Comparison of ENCODE assay signal across 8 cellular contexts in the genomic region with DNA sequence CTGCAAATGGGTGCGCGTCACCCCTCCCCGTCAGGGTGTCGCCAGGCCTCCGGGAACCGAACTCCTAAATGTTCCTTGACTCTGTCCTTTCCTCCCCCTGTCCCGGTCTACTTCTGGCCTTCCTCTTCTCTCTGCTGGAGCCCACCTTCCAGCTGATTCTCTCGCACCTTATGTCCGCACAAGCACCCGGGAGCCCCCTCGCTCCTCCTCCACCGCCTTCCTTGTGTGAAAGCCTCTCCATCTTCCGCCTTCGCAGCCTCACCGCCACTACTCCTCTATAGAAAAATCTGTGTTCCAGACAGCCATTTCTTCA. TPM values are rescaled to one million over a fixed set of nuclear protein-coding genes. Genes with fewer than 3 reads are reported as not detected.
DNase-seq lines count a peak whose midpoint lies in the region; TF ChIP-seq lines count a peak whose summit lies in the region.

No MANE protein-coding gene starts in this region.

- peak overlapping the region; percentile 59 for H3K4me2 ChIP-seq in fibroblast of lung (ENCODE audit: extremely low read depth, insufficient read depth, low read length)

- H3K27me3 ChIP-seq in SJSA1 (replicated peaks) = no peaks in the 10 kb centered on the region
- H3K27me3 ChIP-seq in fibroblast of lung (ENCODE audit: control insufficient read depth, insufficient read depth, low read length) = no peaks in the 10 kb centered on the region
- H3K27me3 ChIP-seq in prostate gland (replicated peaks; ENCODE audit: insufficient read depth) = no peaks in the 10 kb centered on the region

- no peaks in the 10 kb centered on the region for H3K79me2 ChIP-seq in fibroblast of lung (ENCODE audit: control insufficient read depth, insufficient read depth, low read length)

- TF ChIP-seq CTCF in fibroblast of lung (conservative IDR thresholded peaks at IDR 0.05 in 1 of 2, IDR thresholded peaks at IDR 0.05 in 1 of 2; ENCODE audit: low read depth in 1 of 2, low read length in 2 of 2) = no peak
- no peak for TF ChIP-seq CTCF in prostate gland (IDR thresholded peaks at IDR 0.05)

- no peak for DNase-seq in SJSA1 (ENCODE audit: low read depth in 1 of 2, low spot score in 2 of 2)
- no peak for DNase-seq in fibroblast of lung (ENCODE audit: low read depth in 2 of 2)
- no peak for DNase-seq in prostate gland (ENCODE audit: low spot score)
- no peak for DNase-seq in LoVo (ENCODE audit: low spot score)
- DNase-seq in epidermal melanocyte (ENCODE audit: insufficient read length, low spot score) = no peak
- no peak for DNase-seq in NCI-H128 (lab: John Stamatoyannopoulos, UW; ENCODE audit: unreplicated experiment)
- no peak for DNase-seq in RKO (ENCODE audit: low spot score)

- H3K9ac ChIP-seq in ES-I3 (ENCODE audit: low read depth, low read length) (peak overlapping the region; percentile 87), fibroblast of lung (ENCODE audit: insufficient read depth, low read length) (no peak overlapping the region)

- H2AFZ ChIP-seq in fibroblast of lung (ENCODE audit: low read length) = peak overlapping the region; percentile 85

- H3K27ac ChIP-seq in SJSA1 (no peak overlapping the region), fibroblast of lung (ENCODE audit: insufficient read depth, low read length) (no peak overlapping the region), prostate gland (peak overlapping the region in 1 of 2 donors; percentile 63)

- H3K4me3 ChIP-seq in SJSA1 = peak overlapping the region; percentile 67
- peak overlapping the region; percentile 22 to 89 (median 61) for H3K4me3 ChIP-seq in fibroblast of lung (replicated peaks in 1 of 4; ENCODE audit: control extremely low read depth in 1 of 4, insufficient read depth in 1 of 4, low read depth in 3 of 4, low read length in 4 of 4)
- H3K4me3 ChIP-seq in prostate gland = peak overlapping the region; percentile 63 to 67

- peaks cover 7% of the 10 kb centered on the region; the same call in 1 of the 2 replicates for H3K4me1 ChIP-seq in ES-I3 (ENCODE audit: insufficient read depth, low read length)
- peaks cover 16% of the 10 kb centered on the region for H3K4me1 ChIP-seq in SJSA1 (replicated peaks)
- peaks cover 5% of the 10 kb centered on the region for H3K4me1 ChIP-seq in fibroblast of lung (ENCODE audit: control insufficient read depth, extremely low read depth, insufficient read depth, low read length)
- peaks cover 4% of the 10 kb centered on the region for H3K4me1 ChIP-seq in prostate gland (replicated peaks)

- no peaks in the 10 kb centered on the region for H4K20me1 ChIP-seq in fibroblast of lung (ENCODE audit: control insufficient read depth, extremely low read depth, insufficient read depth, low read length)

- H3K36me3 ChIP-seq in ES-I3 (ENCODE audit: insufficient read depth, low read length) = no peaks in the 10 kb centered on the region
- H3K36me3 ChIP-seq in SJSA1 = no peaks in the 10 kb centered on the region
- H3K36me3 ChIP-seq in fibroblast of lung (ENCODE audit: control insufficient read depth, insufficient read depth, low read length) = no peaks in the 10 kb centered on the region
- H3K36me3 ChIP-seq in prostate gland = no peaks in the 10 kb centered on the region

- TF ChIP-seq POLR2A in prostate gland (IDR thresholded peaks at IDR 0.05) = no peak

- intact Hi-C loops in prostate gland (cut with DNase I) = no loop called here

- H3K9me3 ChIP-seq in ES-I3 (ENCODE audit: control insufficient read depth, insufficient read depth, low read length) = no peaks in the 10 kb centered on the region
- no peaks in the 10 kb centered on the region for H3K9me3 ChIP-seq in SJSA1 (replicated peaks)
- no peaks in the 10 kb centered on the region for H3K9me3 ChIP-seq in fibroblast of lung (ENCODE audit: control insufficient read depth, insufficient read depth, low read depth, low read length)
- no peaks in the 10 kb centered on the region for H3K9me3 ChIP-seq in prostate gland

- WGBS in prostate gland = 43% methylated on average over 15 of the region's 15 CpGs

RNA-seq across cellular contexts. Expression of gene KIF3C, which starts 0.6 kb away (rescaled TPM):
- total RNA-seq in SJSA1 (2014; rRNA removed; shearing (Covaris generic)) = 5.3 and 5.4 TPM in 2 replicates
- total RNA-seq in fibroblast of lung = 9.0 and 13.0 TPM in 2 replicates
- 8.3 and 9.7 TPM in 2 replicates for polyA plus RNA-seq in fibroblast of lung
- 14.6 and 21.1 TPM in 2 replicates for polyA plus RNA-seq in fibroblast of lung (2012)
- polyA minus RNA-seq in fibroblast of lung (ENCODE audit: low replicate concordance) = 19.3 and 20.0 TPM in 2 replicates
- total RNA-seq in prostate gland = 10 to 100 TPM in 1 of 2 donors, 1 to 10 TPM in 1; 2.6 to 24.4 TPM

RNA-seq across cellular contexts. Expression of gene RAB10, which starts 51.0 kb away (rescaled TPM):
- total RNA-seq in SJSA1 (2014; rRNA removed; shearing (Covaris generic)) = 92.7 and 186 TPM in 2 replicates
- 94.1 and 105 TPM in 2 replicates for total RNA-seq in fibroblast of lung
- 253 and 255 TPM in 2 replicates for polyA plus RNA-seq in fibroblast of lung
- polyA plus RNA-seq in fibroblast of lung (2012) = 126 and 137 TPM in 2 replicates
- 9.9 and 10.5 TPM in 2 replicates for polyA minus RNA-seq in fibroblast of lung (ENCODE audit: low replicate concordance)
- 100 to 1,000 TPM; 118 to 139 TPM for total RNA-seq in prostate gland
